ENCODE assay signal across 16 cellular contexts in genomic region chr16:47046726-47047602, GRCh38.
DNase-seq lines count a peak whose midpoint lies in the region; ATAC-seq and TF ChIP-seq lines count a peak whose summit lies in the region.
"Had no signal": no experiment of that assay in that cellular context is flagged by ENCODE, and none has a peak within 500 bp of the region (broad histone marks: within the 10 kb centered on the region; RNA-seq: fewer than 3 reads in every experiment).

No MANE protein-coding gene starts in this region.

- intact Hi-C loops in left cardiac atrium (cut with DNase I) = no loop called here

- H3K9me3 ChIP-seq in neural progenitor cell (ENCODE audit: low read depth) = no peaks in the 10 kb centered on the region
- H3K9me3 ChIP-seq: vagina had no signal

- peaks cover 10% of the 10 kb centered on the region for H3K27me3 Mint-ChIP-seq in neural progenitor cell (ENCODE audit: insufficient read depth, low read depth)

- peak; percentile 49 for ATAC-seq in GM18867 (IDR thresholded peaks at IDR 0.05; ENCODE audit: unreplicated experiment)
- ATAC-seq in GM21723 (IDR thresholded peaks at IDR 0.05; ENCODE audit: unreplicated experiment) = peak; percentile 77
- ATAC-seq in HG03378 (IDR thresholded peaks at IDR 0.05; ENCODE audit: unreplicated experiment) = peak; percentile 69
- no peak for ATAC-seq in GM19467 (IDR thresholded peaks at IDR 0.05; ENCODE audit: unreplicated experiment)
- no peak for ATAC-seq in HG03342 (IDR thresholded peaks at IDR 0.05; ENCODE audit: unreplicated experiment)
- ATAC-seq in left cardiac atrium = no peak
- ATAC-seq: natural killer cell had no signal

- H3K79me2 ChIP-seq in neural progenitor cell (ENCODE audit: low read depth) = no peaks in the 10 kb centered on the region

- no peak overlapping the region for H3K9ac ChIP-seq in neural progenitor cell

- H3K27ac ChIP-seq in neural progenitor cell = no peak overlapping the region
- H3K27ac ChIP-seq: vagina had no signal

- H3K4me1 Mint-ChIP-seq in neural progenitor cell = peaks cover 8% of the 10 kb centered on the region

- no peak overlapping the region for H3K4me3 ChIP-seq in neural progenitor cell
- H3K4me3 ChIP-seq: vagina had no signal

- H3K27me3 ChIP-seq in neural progenitor cell = no peaks in the 10 kb centered on the region
- H3K27me3 ChIP-seq: vagina had no signal

- H4K20me1 ChIP-seq in neural progenitor cell (ENCODE audit: low read depth) = no peaks in the 10 kb centered on the region

- no peak overlapping the region for H3K27ac Mint-ChIP-seq in neural progenitor cell
- H3K27ac Mint-ChIP-seq: natural killer cell had no signal

- no peak overlapping the region for H3K4me3 Mint-ChIP-seq in neural progenitor cell
- H3K4me3 Mint-ChIP-seq: natural killer cell had no signal

- H3K9me3 Mint-ChIP-seq in neural progenitor cell = peaks cover 2% of the 10 kb centered on the region
- H3K9me3 Mint-ChIP-seq: natural killer cell had no signal

- peak overlapping the region; percentile 49 for H3K4me2 ChIP-seq in neural progenitor cell

- peaks cover 5% of the 10 kb centered on the region for H3F3A ChIP-seq in neural progenitor cell (ENCODE audit: low read depth)

- H3K36me3 Mint-ChIP-seq in neural progenitor cell = no peaks in the 10 kb centered on the region
- H3K36me3 Mint-ChIP-seq: natural killer cell had no signal

- TF ChIP-seq CTCF in neural progenitor cell (IDR thresholded peaks at IDR 0.05) = no peak

- peaks cover 13% of the 10 kb centered on the region for H3K4me1 ChIP-seq in neural progenitor cell
- H3K4me1 ChIP-seq: vagina had no signal

- DNase-seq in neural progenitor cell (ENCODE audit: low spot score) = no peak
- no peak for DNase-seq in stimulated activated CD8-positive, alpha-beta memory T cell treated with anti-CD3 and anti-CD28 coated beads, Interleukin-4, amount 100 ng/mL, for 48 hours
- no peak for DNase-seq in left cardiac atrium
- DNase-seq: activated gamma-delta T cell; DMS53; natural killer cell; NCI-H1436 treated with DMSO at 0.1 percent for 48 hours; NCI-H510A treated with DMSO at 0.1 percent for 48 hours; retina; stimulated activated CD4-positive, alpha-beta T cell treated with anti-CD3 and anti-CD28 coated beads, Interleukin-2, amount 100 ng/mL, for 24 hours had no signal

- H3K36me3 ChIP-seq in neural progenitor cell = no peaks in the 10 kb centered on the region
- H3K36me3 ChIP-seq: vagina had no signal

- H2AFZ ChIP-seq in neural progenitor cell (replicated peaks) = peak overlapping the region; percentile 76

Comparison
In these comparisons a context has a peak if more than half of its experiments do, and no peak if none do; other contexts are left out.
1. ATAC-seq: peak in GM18867 (single experiment), GM21723 (single experiment) and HG03378 (single experiment); none in GM19467 (single experiment), HG03342 (single experiment) and left cardiac atrium (0 of 2).